In genomic region chr1:87370519-87370918, GRCh38 we compare ENCODE assay signal across 18 cellular contexts. TPM values are rescaled to one million over a fixed set of nuclear protein-coding genes. Genes with fewer than 3 reads are reported as not detected.
DNase-seq lines count a peak whose midpoint lies in the region; ATAC-seq and TF ChIP-seq lines count a peak whose summit lies in the region.
"Had no signal": no experiment of that assay in that cellular context is flagged by ENCODE, and none has a peak within 500 bp of the region (broad histone marks: within the 10 kb centered on the region; RNA-seq: fewer than 3 reads in every experiment).

No MANE protein-coding gene starts in this region.

- no peak overlapping the region for H3K14ac ChIP-seq in neuronal stem cell (ENCODE audit: low read length)

- H3K9me3 ChIP-seq in neuronal stem cell (replicated peaks in 1 of 2; ENCODE audit: control insufficient read depth in 2 of 2, insufficient read depth in 1 of 2, low read depth in 1 of 2, low read length in 2 of 2) (no peaks in the 10 kb centered on the region), mucosa of descending colon (no peaks in the 10 kb centered on the region)

- TF ChIP-seq CTCF in epithelial cell of esophagus (IDR thresholded peaks at IDR 0.05; ENCODE audit: insufficient read depth, low read depth, low read length, missing control alignments) (no peak), mucosa of descending colon (IDR thresholded peaks at IDR 0.05) (no peak)

- no peak overlapping the region for H2BK120ac ChIP-seq in neuronal stem cell (ENCODE audit: low read depth, low read length)

- H3K4me1 ChIP-seq in neuronal stem cell (ENCODE audit: control insufficient read depth in 2 of 2, insufficient read depth in 1 of 2, low read depth in 1 of 2, low read length in 2 of 2) (peaks cover 7 to 11% of the 10 kb centered on the region in 2 donors), mucosa of descending colon (ENCODE audit: low read depth) (no peaks in the 10 kb centered on the region)

- no CpG with 5 or more reads among the region's 4 CpGs for WGBS in neuronal stem cell (ENCODE audit: extremely low coverage in 2 of 2, insufficient read length in 2 of 2, insufficient replicate concordance in 1 of 2), 2 donors

- H2BK5ac ChIP-seq in neuronal stem cell (ENCODE audit: low read length), result no peak overlapping the region

- peak overlapping the region; percentile 63 for H3K27ac ChIP-seq in neuronal stem cell (replicated peaks; ENCODE audit: low read length)
- H3K27ac ChIP-seq: 22Rv1, RWPE1 had no signal

- peak overlapping the region; percentile 54 for H2AFZ ChIP-seq in neuronal stem cell (ENCODE audit: low read length)

- intact Hi-C loops in mucosa of descending colon (cut with DNase I, micrococcal nuclease), result no loop called here

- no peak overlapping the region for H3K9ac ChIP-seq in neuronal stem cell (ENCODE audit: low read depth, low read length, poor library complexity)

- H3K4me2 ChIP-seq in neuronal stem cell (ENCODE audit: insufficient read depth, low read length, poor library complexity, severe bottlenecking), result no peak overlapping the region

- no peak overlapping the region for H3K18ac ChIP-seq in neuronal stem cell (ENCODE audit: low read length)

- no peaks in the 10 kb centered on the region for H3K79me1 ChIP-seq in neuronal stem cell (ENCODE audit: low read depth, low read length)

- H3K4me3 ChIP-seq in H7 (ENCODE audit: insufficient read depth, low read depth, low read length), result no peak overlapping the region
- H3K4me3 ChIP-seq in epithelial cell of esophagus (ENCODE audit: low read length), result no peak overlapping the region
- no peak overlapping the region for H3K4me3 ChIP-seq in neuronal stem cell (ENCODE audit: low read length in 2 of 2)
- no peak overlapping the region for H3K4me3 ChIP-seq in mucosa of descending colon

- H3K4ac ChIP-seq in neuronal stem cell (ENCODE audit: low read length), result no peak overlapping the region

- H2BK15ac ChIP-seq in neuronal stem cell (ENCODE audit: low read length), result no peak overlapping the region

- H2AK5ac ChIP-seq in neuronal stem cell (ENCODE audit: low read depth, low read length), result no peak overlapping the region

- H3K27me3 ChIP-seq in H7 (ENCODE audit: control insufficient read depth, insufficient read depth, low read length), result no peaks in the 10 kb centered on the region
- H3K27me3 ChIP-seq in neuronal stem cell (ENCODE audit: control insufficient read depth in 3 of 3, insufficient read depth in 3 of 3, low read depth in 1 of 3, low read length in 3 of 3), result no peaks in the 10 kb centered on the region

- H3K23ac ChIP-seq in neuronal stem cell (ENCODE audit: low read depth, low read length, poor library complexity), result no peak overlapping the region

- no peaks in the 10 kb centered on the region for H3K36me3 ChIP-seq in H7 (replicated peaks; ENCODE audit: control insufficient read depth, insufficient read depth, low read length)
- H3K36me3 ChIP-seq in neuronal stem cell (replicated peaks in 1 of 2; ENCODE audit: control insufficient read depth in 2 of 2, insufficient read depth in 2 of 2, low read length in 2 of 2), result no peaks in the 10 kb centered on the region
- no peaks in the 10 kb centered on the region for H3K36me3 ChIP-seq in mucosa of descending colon (ENCODE audit: low read depth)

- no peak overlapping the region for H4K8ac ChIP-seq in neuronal stem cell (ENCODE audit: low read depth, low read length)

- ATAC-seq in mucosa of descending colon, result no peak

- H2BK12ac ChIP-seq in neuronal stem cell (ENCODE audit: low read length), result no peak overlapping the region

- DNase-seq in DMS153 (lab: John Stamatoyannopoulos, UW) (peak; percentile 30), DMS153 treated with DMSO at 0.1 percent for 48 hours (lab: John Stamatoyannopoulos, UW; ENCODE audit: unreplicated experiment) (no peak), H7 (peak; percentile 8), epithelial cell of esophagus (ENCODE audit: low read depth) (peak; percentile 24), neuronal stem cell (ENCODE audit: low spot score) (no peak), SIG-M5 treated with dmso at 0.1 percent for 504 hours (lab: John Stamatoyannopoulos, UW; ENCODE audit: unreplicated experiment) (no peak), mucosa of descending colon (no peak), COLO829 (ENCODE audit: low spot score) (no peak)
- DNase-seq: CD4-positive, alpha-beta memory T cell; EL; NCI-H1048; NCI-H146; NCI-H2081 treated with DMSO at 0.1 percent for 48 hours; NCI-H226; NCI-H524 treated with DMSO at 0.1 percent for 48 hours; OCI-M1 had no signal

- no peak overlapping the region for H4K91ac ChIP-seq in neuronal stem cell (ENCODE audit: low read depth, low read length, poor library complexity)

RNA-seq across cellular contexts. Expression of gene LMO4, which starts 41.8 kb away (rescaled TPM):
- total RNA-seq in H7 (2014; rRNA removed; shearing (Covaris generic)), result 175 and 192 TPM in 2 replicates
- polyA plus RNA-seq in neuronal stem cell (2013, experiment 1 of 2), result 111 TPM
- 116 TPM for polyA plus RNA-seq in neuronal stem cell (2013, experiment 2 of 2)
- 10 to 100 TPM; 19.0 to 51.2 (median 31.6) TPM for total RNA-seq in mucosa of descending colon

Comparison
In these comparisons a context has a peak if more than half of its experiments do, and no peak if none do; other contexts are left out.
1. DNase-seq: peak in DMS153 (single experiment), H7 (single experiment) and epithelial cell of esophagus (single experiment); none in DMS153 treated with DMSO at 0.1 percent for 48 hours (single experiment), neuronal stem cell (single experiment), SIG-M5 treated with dmso at 0.1 percent for 504 hours (single experiment), mucosa of descending colon (0 of 3) and COLO829 (single experiment).